1 cellular context compared by ENCODE assay signal in the genomic region with DNA sequence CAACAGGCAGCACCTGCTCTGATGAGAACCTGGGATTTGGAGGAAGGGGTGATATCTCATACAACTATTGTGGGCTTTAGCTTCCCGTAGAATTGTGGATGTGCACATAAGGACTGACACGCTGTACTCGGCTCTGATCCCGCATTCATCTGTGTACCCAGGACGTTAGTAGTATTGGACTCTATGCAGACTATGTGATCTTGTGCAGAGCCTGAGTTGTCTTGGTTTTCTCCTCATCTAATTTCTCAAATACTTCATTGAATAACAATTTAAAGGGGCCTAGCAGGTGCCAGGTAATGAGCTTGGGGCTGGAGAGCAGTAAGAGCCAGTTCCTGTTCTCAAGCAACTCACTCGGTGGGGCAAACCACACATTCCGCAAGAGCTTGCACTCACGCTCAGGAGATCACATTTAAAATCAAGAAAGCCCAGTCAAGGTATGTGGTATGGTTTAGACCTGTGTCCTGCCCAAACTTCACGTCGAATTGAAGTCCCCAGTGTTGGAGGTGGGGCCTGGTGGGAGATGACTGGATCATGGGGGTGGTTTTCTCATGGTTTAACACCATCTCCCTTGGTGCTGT.
TF ChIP-seq lines count a peak whose summit lies in the region.

No MANE protein-coding gene starts in this region.

TF ChIP-seq in GM23338, 12 proteins besides CTCF, POLR2A, EP300 and RAD21 (continued from another document):
- no peak for TF ChIP-seq EZH2 (IDR thresholded peaks at IDR 0.05; ENCODE audit: low read depth, unreplicated experiment)
